ENCODE assay signal across 8 cellular contexts in the genomic region with DNA sequence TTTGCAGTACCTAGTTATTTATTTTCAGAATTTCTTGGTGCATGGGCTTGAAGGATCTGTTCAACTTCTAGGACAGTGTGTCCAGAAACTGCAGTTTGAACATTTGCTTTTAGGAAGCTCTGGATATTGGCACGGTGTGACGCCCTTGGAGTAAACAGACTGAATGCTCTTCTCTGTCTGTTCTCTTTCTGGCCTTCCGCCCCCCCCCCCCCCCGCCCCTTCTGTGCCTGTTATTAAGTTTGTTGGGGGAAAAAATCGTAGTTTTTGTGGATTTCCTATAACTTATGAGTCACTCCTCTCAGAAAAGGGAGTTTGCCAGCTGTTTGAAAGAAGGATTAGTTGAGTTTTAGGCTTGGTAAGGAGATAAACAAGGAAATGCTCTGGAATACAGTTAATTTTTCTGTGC. TPM values are rescaled to one million over a fixed set of nuclear protein-coding genes. Genes with fewer than 3 reads are reported as not detected.
DNase-seq lines count a peak whose midpoint lies in the region; ATAC-seq and TF ChIP-seq lines count a peak whose summit lies in the region.

No MANE protein-coding gene starts in this region.

- 0% methylated on average over 4 of the region's 5 CpGs for WGBS in right lobe of liver (ENCODE audit: insufficient coverage, low coverage, low lambda C conversion rate, missing lambda C conversion rate)

- H3K4me2 ChIP-seq in PC-9 = peak overlapping the region; percentile 97

- intact Hi-C loops in PC-9 (cut with micrococcal nuclease; ENCODE audit: unreplicated experiment) = loop anchor here (5.0 to 10.0 kb wide), 2 partner anchors 39 to 1123 kb away; no protein-coding TSS in a partner anchor
- intact Hi-C loops in dorsolateral prefrontal cortex (cut with DNase I) = no loop called here
- intact Hi-C loops in right lobe of liver (cut with DNase I) = no loop called here

- H3F3A ChIP-seq in PC-9 (ENCODE audit: insufficient read depth, low read depth) = peaks cover 33% of the 10 kb centered on the region

- H3K79me2 ChIP-seq in PC-9 (ENCODE audit: low read depth) = peaks cover 72% of the 10 kb centered on the region

- ATAC-seq in right lobe of liver (peak; percentile 33 to 53 (median 44)), thoracic aorta (ENCODE audit: insufficient number of reproducible peaks, low FRiP score, low read depth) (peak; percentile 34), GM18858 (IDR thresholded peaks at IDR 0.05; ENCODE audit: unreplicated experiment) (no peak)

- H3K27ac ChIP-seq in PC-9 (peak overlapping the region; percentile 75), dorsolateral prefrontal cortex (peak overlapping the region in 58 of 59 donors; percentile 76 to 98 (median 93)), right lobe of liver (peak overlapping the region; percentile 88 to 91 (median 90)), thoracic aorta (peak overlapping the region; percentile 80 to 89)

- POLR2A ChIA-PET in AG04449 (lab: Yijun Ruan, JAX) = no interaction called here
- POLR2A ChIA-PET in PC-9 (lab: Charles Lee; ENCODE audit: unreplicated experiment) = no interaction called here

- no peaks in the 10 kb centered on the region for H4K20me1 ChIP-seq in PC-9 (ENCODE audit: insufficient read depth)

- no peak for DNase-seq in AG04449 (ENCODE audit: low read depth, low spot score)
- DNase-seq in GM10266 (ENCODE audit: extremely low spot score) = peak; percentile 51
- DNase-seq in PC-9 = no peak
- peak in 4 of 10 donors; percentile 5 to 47 (median 26) for DNase-seq in dorsolateral prefrontal cortex
- DNase-seq in right lobe of liver = no peak
- no peak for DNase-seq in thoracic aorta (ENCODE audit: low spot score)
- DNase-seq in activated naive CD4-positive, alpha-beta T cell treated with Interleukin-2 at 50 U/mL for 16 hours = no peak

- no peaks in the 10 kb centered on the region for H3K27me3 ChIP-seq in PC-9 (ENCODE audit: insufficient read depth, low read depth)
- no peaks in the 10 kb centered on the region for H3K27me3 ChIP-seq in dorsolateral prefrontal cortex
- H3K27me3 ChIP-seq in right lobe of liver = no peaks in the 10 kb centered on the region
- H3K27me3 ChIP-seq in thoracic aorta (replicated peaks; ENCODE audit: insufficient read depth) = no peaks in the 10 kb centered on the region

- H3K36me3 ChIP-seq in PC-9 (ENCODE audit: low read depth) = no peaks in the 10 kb centered on the region
- H3K36me3 ChIP-seq in right lobe of liver = no peaks in the 10 kb centered on the region
- H3K36me3 ChIP-seq in thoracic aorta = no peaks in the 10 kb centered on the region

- H3K9me3 ChIP-seq in PC-9 (ENCODE audit: insufficient read depth, low read depth) = no peaks in the 10 kb centered on the region
- no peaks in the 10 kb centered on the region for H3K9me3 ChIP-seq in right lobe of liver
- no peaks in the 10 kb centered on the region for H3K9me3 ChIP-seq in thoracic aorta

- H3K9me2 ChIP-seq in PC-9 (ENCODE audit: insufficient read depth) = no peaks in the 10 kb centered on the region

- CTCF ChIA-PET in AG04449 (lab: Yijun Ruan, JAX) = interaction anchor here (2.2 kb wide), 1 partner anchor 38 kb away, joined by 8 read pairs; no protein-coding TSS in a partner anchor
- CTCF ChIA-PET in PC-9 (lab: Charles Lee) = interaction anchor here (0.6 kb wide), 1 partner anchor 356 kb away, joined by 10 read pairs; no protein-coding TSS in a partner anchor

- TF ChIP-seq POLR2A in right lobe of liver (IDR thresholded peaks at IDR 0.05) = no peak

- H2AFZ ChIP-seq in PC-9 = peak overlapping the region; percentile 89

- no TSS peak for BruUV-seq in PC-9 (replicated peaks; lab: Mats Ljungman, UMichigan)

- peak overlapping the region; percentile 74 for H3K4me3 ChIP-seq in AG04449 (ENCODE audit: low read depth, low read length)
- peak overlapping the region; percentile 68 for H3K4me3 ChIP-seq in PC-9
- H3K4me3 ChIP-seq in dorsolateral prefrontal cortex = peak overlapping the region; percentile 68 to 95 (median 82)
- H3K4me3 ChIP-seq in right lobe of liver = peak overlapping the region; percentile 72 to 84 (median 78)
- H3K4me3 ChIP-seq in thoracic aorta = peak overlapping the region; percentile 94

- TF ChIP-seq CTCF in AG04449 (IDR thresholded peaks at IDR 0.05; ENCODE audit: insufficient read depth, low read length, missing control alignments) (no peak), GM10266 (IDR thresholded peaks at IDR 0.05; ENCODE audit: control insufficient read depth, insufficient read depth, low read depth, missing control alignments) (no peak), PC-9 (conservative IDR thresholded peaks at IDR 0.05) (no peak), dorsolateral prefrontal cortex (IDR thresholded peaks at IDR 0.05 in 54 of 56, conservative IDR thresholded peaks at IDR 0.05 in 2 of 56; ENCODE audit: low read depth in 1 of 56, partially characterized antibody in 56 of 56) (no peak), right lobe of liver (IDR thresholded peaks at IDR 0.05) (no peak), thoracic aorta (IDR thresholded peaks at IDR 0.05) (no peak)

- H3K4me1 ChIP-seq in PC-9 (replicated peaks; ENCODE audit: insufficient read depth) (peaks cover 42% of the 10 kb centered on the region), right lobe of liver (peaks cover 0 to 33% (median 15%) of the 10 kb centered on the region in 4 donors), thoracic aorta (ENCODE audit: control insufficient read depth in 1 of 2, low read depth in 2 of 2) (peaks cover 8 to 35% of the 10 kb centered on the region in 2 donors)

RNA-seq across cellular contexts. Expression of gene KCTD3, which starts 1.2 kb away (rescaled TPM):
- total RNA-seq in PC-9 (2021) (46.4 and 53.6 TPM in 2 replicates), dorsolateral prefrontal cortex (10 to 100 TPM; 28.8 to 79.4 (median 48.0) TPM), right lobe of liver (10 to 100 TPM; 33.0 to 43.5 (median 39.3) TPM), thoracic aorta (10 to 100 TPM; 31.0 to 50.7 TPM)
